Comparison of ENCODE assay signal across 8 cellular contexts in the genomic region with DNA sequence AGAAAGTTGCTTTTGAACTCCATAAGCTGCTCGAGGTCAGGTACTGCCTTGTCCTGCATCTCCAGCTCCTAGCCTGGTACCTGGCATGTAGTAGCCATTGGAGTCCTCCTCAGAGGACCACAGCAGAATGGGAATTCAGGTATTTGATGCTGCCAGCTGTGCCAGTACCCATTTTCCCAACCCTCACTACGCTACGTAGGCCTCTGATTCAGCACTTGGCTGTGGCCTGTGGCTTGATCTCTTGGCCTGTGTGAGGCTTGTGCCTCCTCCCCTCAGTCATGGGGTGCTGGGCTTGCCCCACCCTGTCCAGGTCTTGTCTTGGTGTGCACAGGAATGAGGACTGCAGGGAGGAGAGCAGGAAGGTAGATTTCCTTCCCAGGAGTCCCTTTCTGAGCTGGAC. TPM values are rescaled to one million over a fixed set of nuclear protein-coding genes. Genes with fewer than 3 reads are reported as not detected.
DNase-seq lines count a peak whose midpoint lies in the region; ATAC-seq and TF ChIP-seq lines count a peak whose summit lies in the region.

No MANE protein-coding gene starts in this region.

- no peak overlapping the region for H3K56ac ChIP-seq in IMR-90 (ENCODE audit: extremely low read depth, insufficient read depth, low read length)

- no peak overlapping the region for H2BK120ac ChIP-seq in IMR-90 (ENCODE audit: low read depth, low read length)

- DNase-seq in GM12864 (ENCODE audit: low read depth): no peak
- peak; percentile 40 for DNase-seq in IMR-90
- peak; percentile 35 for DNase-seq in activated naive CD8-positive, alpha-beta T cell treated with anti-CD3 and anti-CD28 coated beads for 36 hours
- DNase-seq in mucosa of descending colon: no peak
- no peak for DNase-seq in DMS53 (lab: John Stamatoyannopoulos, UW)
- no peak for DNase-seq in NCI-H526 treated with DMSO at 0.1 percent for 48 hours (lab: John Stamatoyannopoulos, UW)
- no peak for DNase-seq in HuH-7 (ENCODE audit: low spot score)

- H2BK20ac ChIP-seq in IMR-90 (ENCODE audit: low read depth, low read length): no peak overlapping the region

- TF ChIP-seq POLR2A in IMR-90 (IDR thresholded peaks at IDR 0.05; ENCODE audit: low read depth, low read length): no peak

- no peaks in the 10 kb centered on the region for H3K9me3 Mint-ChIP-seq in activated naive CD8-positive, alpha-beta T cell treated with anti-CD3 and anti-CD28 coated beads for 36 hours

- peaks cover 18% of the 10 kb centered on the region for H3K36me3 ChIP-seq in IMR-90 (ENCODE audit: control insufficient read depth, insufficient read depth, low read length)
- no peaks in the 10 kb centered on the region for H3K36me3 ChIP-seq in mucosa of descending colon (ENCODE audit: low read depth)

- H3K4ac ChIP-seq in IMR-90 (ENCODE audit: low read depth, low read length): no peak overlapping the region

- H3K4me1 ChIP-seq in IMR-90 (ENCODE audit: control insufficient read depth, insufficient read depth, low read length) (peaks cover 13% of the 10 kb centered on the region), mucosa of descending colon (ENCODE audit: low read depth) (peaks cover 6% of the 10 kb centered on the region)

- no peak overlapping the region for H4K91ac ChIP-seq in IMR-90 (ENCODE audit: insufficient read depth, low read depth, low read length)

- TF ChIP-seq RAD21 in IMR-90 (IDR thresholded peaks at IDR 0.05; ENCODE audit: low read length): no peak

- H2BK5ac ChIP-seq in IMR-90 (ENCODE audit: low read depth, low read length, poor library complexity, severe bottlenecking): no peak overlapping the region

- no peak overlapping the region for H3K9ac ChIP-seq in IMR-90 (ENCODE audit: low read depth, low read length)

- H3K36me3 Mint-ChIP-seq in activated naive CD8-positive, alpha-beta T cell treated with anti-CD3 and anti-CD28 coated beads for 36 hours: peaks cover 61% of the 10 kb centered on the region

- 0 out of 2 replicates have a peak overlapping the region, but pooled peaks have one; percentile 25 for H3K4me2 ChIP-seq in IMR-90 (ENCODE audit: low read depth, low read length)

- peaks cover 21% of the 10 kb centered on the region for H3K9me1 ChIP-seq in IMR-90 (ENCODE audit: insufficient read depth, low read length)

- H3K79me1 ChIP-seq in IMR-90 (ENCODE audit: low read depth in 1 of 2, low read length in 2 of 2): peaks cover 43 to 79% of the 10 kb centered on the region in 2 experiments

- no peak overlapping the region for H4K5ac ChIP-seq in IMR-90 (ENCODE audit: low read depth, low read length)

- H3K27me3 ChIP-seq in IMR-90 (ENCODE audit: control insufficient read depth, insufficient read depth, low read length): no peaks in the 10 kb centered on the region

- no peak overlapping the region for H3K27ac ChIP-seq in IMR-90 (ENCODE audit: insufficient read depth, low read length)

- peak overlapping the region; percentile 48 for H3K23ac ChIP-seq in IMR-90 (ENCODE audit: low read depth, low read length)

- H3K27ac Mint-ChIP-seq in activated naive CD8-positive, alpha-beta T cell treated with anti-CD3 and anti-CD28 coated beads for 36 hours: peak overlapping the region; percentile 91

- no peak for TF ChIP-seq CTCF in GM12864 (IDR thresholded peaks at IDR 0.05; ENCODE audit: low read depth, low read length, missing control alignments)
- no peak for TF ChIP-seq CTCF in IMR-90 (conservative IDR thresholded peaks at IDR 0.05; ENCODE audit: low read depth, low read length)
- TF ChIP-seq CTCF in mucosa of descending colon (IDR thresholded peaks at IDR 0.05): no peak

- CTCF ChIA-PET in IMR-90 (lab: Yijun Ruan, JAX): no interaction called here

- POLR2A ChIA-PET in IMR-90 (lab: Charles Lee; ENCODE audit: unreplicated experiment): no interaction called here

- H3K4me3 ChIP-seq in GM12864 (ENCODE audit: low read depth, low read length) (peak overlapping the region; percentile 34; the same call in 1 of the 2 replicates), IMR-90 (ENCODE audit: insufficient read depth, low read depth, low read length) (no peak overlapping the region), mucosa of descending colon (no peak overlapping the region)

- WGBS in IMR-90 (ENCODE audit: extremely low coverage in 2 of 2, insufficient read length in 1 of 2), 2 experiments: no CpG with 5 or more reads among the region's 3 CpGs

- in situ Hi-C loops in IMR-90 (cut with MboI; ENCODE audit: low sequenced_read_pairs): no loop called here

- H3K4me1 Mint-ChIP-seq in activated naive CD8-positive, alpha-beta T cell treated with anti-CD3 and anti-CD28 coated beads for 36 hours: peaks cover 68% of the 10 kb centered on the region

- H4K20me1 ChIP-seq in IMR-90 (ENCODE audit: insufficient read depth, low read length): peaks cover 43% of the 10 kb centered on the region

- no peak overlapping the region for H4K8ac ChIP-seq in IMR-90 (ENCODE audit: low read depth in 2 of 2, low read length in 2 of 2)

- no peak overlapping the region for H2BK15ac ChIP-seq in IMR-90 (ENCODE audit: low read depth, low read length)

- peak overlapping the region; percentile 4 for H2AK9ac ChIP-seq in IMR-90 (replicated peaks; ENCODE audit: low read depth, low read length, poor library complexity)

- H2AFZ ChIP-seq in IMR-90 (replicated peaks; ENCODE audit: low read length, poor library complexity): peak overlapping the region; percentile 3

- ATAC-seq in GM21717 (IDR thresholded peaks at IDR 0.05; ENCODE audit: unreplicated experiment): peak; percentile 46
- peak; percentile 63 for ATAC-seq in IMR-90 (ENCODE audit: low read depth)
- ATAC-seq in mucosa of descending colon: peak; percentile 69

- peak overlapping the region; percentile 44 for H3K14ac ChIP-seq in IMR-90 (replicated peaks; ENCODE audit: low read depth, low read length)

- no peaks in the 10 kb centered on the region for H3K27me3 Mint-ChIP-seq in activated naive CD8-positive, alpha-beta T cell treated with anti-CD3 and anti-CD28 coated beads for 36 hours

- H2AK5ac ChIP-seq in IMR-90 (ENCODE audit: low read depth, low read length): peak overlapping the region; percentile 18; the same call in 1 of the 2 replicates

- H3K9me3 ChIP-seq in IMR-90 (ENCODE audit: control insufficient read depth, insufficient read depth, low read length) (no peaks in the 10 kb centered on the region), mucosa of descending colon (no peaks in the 10 kb centered on the region)

- intact Hi-C loops in IMR-90 (cut with micrococcal nuclease) (no loop called here), mucosa of descending colon (cut with DNase I, micrococcal nuclease) (no loop called here)

- H3K4me3 Mint-ChIP-seq in activated naive CD8-positive, alpha-beta T cell treated with anti-CD3 and anti-CD28 coated beads for 36 hours: peak overlapping the region; percentile 56

- dilution Hi-C loops in IMR-90 (cut with HindIII; ENCODE audit: low sequenced_read_pairs, unreplicated experiment): no loop called here

- H3K18ac ChIP-seq in IMR-90 (ENCODE audit: low read depth, low read length): no peak overlapping the region

- no TSS peak for BruUV-seq in IMR-90 (replicated peaks; lab: Mats Ljungman, UMichigan)

TF ChIP-seq in IMR-90, 13 proteins besides CTCF, POLR2A, EP300 and RAD21:
- TF ChIP-seq, protein P1, sequence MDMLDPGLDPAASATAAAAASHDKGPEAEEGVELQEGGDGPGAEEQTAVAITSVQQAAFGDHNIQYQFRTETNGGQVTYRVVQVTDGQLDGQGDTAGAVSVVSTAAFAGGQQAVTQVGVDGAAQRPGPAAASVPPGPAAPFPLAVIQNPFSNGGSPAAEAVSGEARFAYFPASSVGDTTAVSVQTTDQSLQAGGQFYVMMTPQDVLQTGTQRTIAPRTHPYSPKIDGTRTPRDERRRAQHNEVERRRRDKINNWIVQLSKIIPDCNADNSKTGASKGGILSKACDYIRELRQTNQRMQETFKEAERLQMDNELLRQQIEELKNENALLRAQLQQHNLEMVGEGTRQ (IDR thresholded peaks at IDR 0.05; ENCODE audit: low read depth, low read length): no peak
- no peak for TF ChIP-seq MXI1 (IDR thresholded peaks at IDR 0.05; ENCODE audit: borderline replicate concordance, low read depth, low read length)
- TF ChIP-seq CEBPB (IDR thresholded peaks at IDR 0.05; ENCODE audit: low read depth, low read length): no peak
- TF ChIP-seq FOS (IDR thresholded peaks at IDR 0.05; ENCODE audit: low read depth, low read length): no peak
- no peak for TF ChIP-seq BHLHE40 (IDR thresholded peaks at IDR 0.05; ENCODE audit: low read depth, low read length)
- TF ChIP-seq MAFK (IDR thresholded peaks at IDR 0.05; ENCODE audit: low read depth, low read length): no peak

RNA-seq across cellular contexts. Expression of a gene that starts 11.8 kb away (rescaled TPM):
- total RNA-seq in IMR-90 (2012; rRNA removed) (19.5 and 20.3 TPM in 2 replicates), mucosa of descending colon (10 to 100 TPM; 21.9 to 29.6 (median 29.5) TPM)
- 5.9 and 6.9 TPM in 2 replicates for polyA plus RNA-seq in IMR-90 (2012; rRNA removed)
- polyA plus RNA-seq in IMR-90 (2012; cell fraction: cytosol; rRNA removed): 2.1 and 2.6 TPM in 2 replicates
- polyA plus RNA-seq in IMR-90 (2012; cell fraction: nucleus; rRNA removed; ENCODE audit: low replicate concordance): 5.2 and 6.8 TPM in 2 replicates
- 10 to 100 TPM; 68.9 TPM for total RNA-seq in activated naive CD8-positive, alpha-beta T cell treated with anti-CD3 and anti-CD28 coated beads for 36 hours

Comparison
In these comparisons a context has a peak if more than half of its experiments do, and no peak if none do; other contexts are left out.
1. DNase-seq: peak in IMR-90 (single experiment) and activated naive CD8-positive, alpha-beta T cell treated with anti-CD3 and anti-CD28 coated beads for 36 hours (single experiment); none in GM12864 (single experiment), mucosa of descending colon (0 of 3), DMS53 (single experiment), NCI-H526 treated with DMSO at 0.1 percent for 48 hours (single experiment) and HuH-7 (single experiment).
2. Peak in every context shown above with its lines, with median percentiles within 50 percentile points of each other: ATAC-seq.